In genomic region chr16:30079480-30079879, GRCh38 we compare ENCODE assay signal across 1 cellular context.
TF ChIP-seq lines count a peak whose summit lies in the region.

No MANE protein-coding gene starts in this region.

TF ChIP-seq in K562, 482 proteins besides CTCF, POLR2A, EP300 and RAD21:
- TF ChIP-seq RBFOX2 (IDR thresholded peaks at IDR 0.05; ENCODE audit: low read depth, low read length) (0 out of 2 replicates have a peak, but pooled peaks have one; percentile 3), PKNOX1 (IDR thresholded peaks at IDR 0.05) (no peak)
